In the genomic region with DNA sequence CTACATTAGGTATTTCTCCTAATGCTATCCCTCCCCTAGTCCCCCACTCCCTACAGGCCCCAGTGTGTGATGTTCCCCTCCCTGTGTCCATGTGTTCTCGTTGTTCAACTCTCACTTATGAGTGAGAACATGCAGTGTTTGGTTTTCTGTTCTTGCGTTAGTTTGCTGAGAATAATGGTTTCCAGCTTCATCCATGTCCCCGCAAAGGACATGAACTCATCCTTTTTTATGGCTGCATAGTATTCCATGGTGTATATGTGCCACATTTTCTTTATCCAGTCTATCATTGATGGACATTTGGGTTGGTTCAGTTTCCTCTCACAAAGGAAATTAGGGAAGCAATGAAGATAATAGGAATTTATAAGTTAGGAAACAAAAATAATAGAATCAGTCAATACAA, we compare ENCODE assay signal across 4 cellular contexts. TPM values are rescaled to one million over a fixed set of nuclear protein-coding genes. Genes with fewer than 3 reads are reported as not detected.
"Had no signal": no experiment of that assay in that cellular context is flagged by ENCODE, and none has a peak within 500 bp of the region (broad histone marks: within the 10 kb centered on the region; RNA-seq: fewer than 3 reads in every experiment).

No MANE protein-coding gene starts in this region.

RNA-seq across cellular contexts. Expression of gene CMTM2, which starts 12.0 kb away (rescaled TPM):
- total RNA-seq: GM23248, H4, HT-29, IMR-90 had no signal
- polyA plus RNA-seq: GM23248, IMR-90 had no signal
